In the genomic region with DNA sequence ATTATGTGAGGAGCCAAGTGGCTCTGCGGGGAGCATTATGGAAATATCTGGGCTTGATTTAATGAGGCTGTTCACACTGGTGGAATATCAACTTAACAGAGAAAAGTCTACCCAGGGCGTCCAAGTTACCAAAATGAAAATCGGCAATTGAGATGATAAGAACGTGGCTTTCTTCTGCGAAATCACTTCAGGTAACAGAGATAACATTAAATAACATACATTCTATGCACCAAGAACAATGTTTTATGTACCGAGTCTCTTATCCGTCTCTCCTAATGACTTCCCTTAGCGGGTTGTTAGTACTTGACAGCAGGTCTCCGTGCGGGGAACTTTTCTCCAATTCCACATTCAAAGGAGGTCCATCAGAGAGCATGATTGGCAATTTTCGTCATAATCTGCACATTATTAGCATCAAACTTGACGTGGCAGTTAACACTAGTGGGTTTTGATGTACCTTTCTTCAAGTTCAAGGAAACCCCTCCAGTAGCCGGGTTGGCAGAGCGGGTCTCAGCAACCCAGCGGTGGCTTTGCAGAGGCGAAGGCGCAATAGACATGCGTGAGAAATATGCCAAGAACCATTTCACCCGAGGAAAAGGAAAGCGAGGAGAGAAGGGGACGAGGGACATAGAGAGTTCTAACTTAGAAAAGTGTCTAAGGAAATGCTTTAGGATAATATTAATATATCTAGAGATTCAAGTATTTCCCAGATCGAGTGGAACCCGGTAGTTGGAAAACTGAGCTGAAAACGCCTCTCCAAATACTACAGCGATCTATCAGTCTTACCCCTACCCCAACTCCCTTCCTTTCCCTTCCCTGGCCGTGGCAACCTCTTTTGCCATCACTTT, we compare ENCODE assay signal across 13 cellular contexts. TPM values are rescaled to one million over a fixed set of nuclear protein-coding genes. Genes with fewer than 3 reads are reported as not detected.
DNase-seq lines count a peak whose midpoint lies in the region; ATAC-seq and TF ChIP-seq lines count a peak whose summit lies in the region.
"Had no signal": no experiment of that assay in that cellular context is flagged by ENCODE, and none has a peak within 500 bp of the region (broad histone marks: within the 10 kb centered on the region; RNA-seq: fewer than 3 reads in every experiment).

No MANE protein-coding gene starts in this region.

- POLR2A ChIA-PET in Caco-2 (lab: Charles Lee) = no interaction called here
- POLR2A ChIA-PET in activated naive CD8-positive, alpha-beta T cell treated with anti-CD3 and anti-CD28 coated beads, Interleukin-2, amount 10 ng/mL, durations not matched to agents 7 days and 5 days (lab: Charles Lee) = no interaction called here

- H3K14ac ChIP-seq in H9 (ENCODE audit: insufficient read depth, low read length) = no peak overlapping the region

- H3K9me3 Mint-ChIP-seq in Caco-2 (ENCODE audit: unreplicated experiment) (no peaks in the 10 kb centered on the region), H9 (peaks cover 5 to 6% of the 10 kb centered on the region in 2 experiments; a peak in 4 of 5 replicates)
- peaks cover 11% of the 10 kb centered on the region for H3K9me3 Mint-ChIP-seq in activated naive CD8-positive, alpha-beta T cell treated with anti-CD3 and anti-CD28 coated beads, Interleukin-2, amount 10 ng/mL, durations not matched to agents 7 days and 5 days
- H3K9me3 Mint-ChIP-seq in natural killer cell treated with Interleukin-12 subunit alpha and Interleukin-12 subunit beta and Interleukin-15 and Interleukin-18, amount 100 ng/mL, for 72 hours = no peaks in the 10 kb centered on the region

- no peak overlapping the region for H2AK5ac ChIP-seq in H9 (ENCODE audit: insufficient read length, low read length)

- H2BK20ac ChIP-seq in H9 (ENCODE audit: low read depth, low read length, poor library complexity, severe bottlenecking) = no peak overlapping the region

- H2BK5ac ChIP-seq in H9 (ENCODE audit: insufficient read length, low read length) = no peak overlapping the region

- H3K27me3 ChIP-seq in Caco-2 (replicated peaks; ENCODE audit: control insufficient read depth, insufficient read depth, low read length) (peaks cover 8% of the 10 kb centered on the region), H9 (ENCODE audit: insufficient read depth, low read length) (peaks cover 87% of the 10 kb centered on the region)
- peaks cover 78% of the 10 kb centered on the region for H3K27me3 ChIP-seq in effector memory CD4-positive, alpha-beta T cell (replicated peaks; ENCODE audit: control insufficient read depth, insufficient read depth, low read length, poor library complexity, severe bottlenecking)

- no peak overlapping the region for H2BK12ac ChIP-seq in H9 (ENCODE audit: insufficient read length, low read depth, low read length)

- H3K23me2 ChIP-seq in H9 (ENCODE audit: insufficient read length, low read depth, low read length, poor library complexity, severe bottlenecking) = peaks cover 7% of the 10 kb centered on the region

- no peak overlapping the region for H2BK120ac ChIP-seq in H9 (ENCODE audit: low read depth, low read length, poor library complexity, severe bottlenecking)

- no peak for ATAC-seq in activated naive CD8-positive, alpha-beta T cell treated with anti-CD3 and anti-CD28 coated beads, Interleukin-2, amount 10 ng/mL, durations not matched to agents 7 days and 5 days (ENCODE audit: low read depth)
- ATAC-seq in natural killer cell treated with Interleukin-12 subunit alpha and Interleukin-12 subunit beta and Interleukin-15 and Interleukin-18, amount 100 ng/mL, for 72 hours = no peak
- ATAC-seq in HG03439 (IDR thresholded peaks at IDR 0.05; ENCODE audit: unreplicated experiment) (no peak), GM18511 (IDR thresholded peaks at IDR 0.05; ENCODE audit: unreplicated experiment) (no peak)
- ATAC-seq: activated CD4-positive, CD25-positive, alpha-beta regulatory T cell treated with anti-CD3 and anti-CD28 coated beads, Interleukin-2, amount 50 U/mL, for 24 hours; left lobe of liver had no signal

- no peaks in the 10 kb centered on the region for H4K20me1 ChIP-seq in H9 (ENCODE audit: control insufficient read depth, insufficient read depth, insufficient read length)

- H3K79me1 ChIP-seq in H9 (ENCODE audit: insufficient read depth, low read depth, low read length, poor library complexity, severe bottlenecking) = no peaks in the 10 kb centered on the region

- H3K36me3 ChIP-seq in Caco-2 (ENCODE audit: control insufficient read depth, insufficient read depth, low read length) = no peaks in the 10 kb centered on the region
- no peaks in the 10 kb centered on the region for H3K36me3 ChIP-seq in effector memory CD4-positive, alpha-beta T cell (ENCODE audit: control insufficient read depth, insufficient read depth, low read length)
- H3K36me3 ChIP-seq: esophagus muscularis mucosa had no signal

- WGBS in H9 (ENCODE audit: extremely low coverage, insufficient read length, low lambda C conversion rate) = no CpG with 5 or more reads among the region's 26 CpGs

- H3T11ph ChIP-seq in H9 (ENCODE audit: low read length) = no peak overlapping the region

- no peaks in the 10 kb centered on the region for H3K79me2 ChIP-seq in H9 (ENCODE audit: insufficient read depth, low read length)

- H3K4ac ChIP-seq in H9 (ENCODE audit: low read depth, low read length) = no peak overlapping the region

- peaks cover 7% of the 10 kb centered on the region for H3K4me1 Mint-ChIP-seq in Caco-2 (ENCODE audit: low read depth, unreplicated experiment)
- peaks cover 23 to 38% of the 10 kb centered on the region in 2 experiments for H3K4me1 Mint-ChIP-seq in H9
- peaks cover 7% of the 10 kb centered on the region for H3K4me1 Mint-ChIP-seq in activated naive CD8-positive, alpha-beta T cell treated with anti-CD3 and anti-CD28 coated beads, Interleukin-2, amount 10 ng/mL, durations not matched to agents 7 days and 5 days
- peaks cover 5 to 8% of the 10 kb centered on the region in 2 donors for H3K4me1 Mint-ChIP-seq in natural killer cell treated with Interleukin-12 subunit alpha and Interleukin-12 subunit beta and Interleukin-15 and Interleukin-18, amount 100 ng/mL, for 72 hours (ENCODE audit: low read depth in 2 of 2)

- no peak for TF ChIP-seq CTCF in Caco-2 (IDR thresholded peaks at IDR 0.05; ENCODE audit: insufficient read depth in 1 of 2, low read depth in 1 of 2, low read length in 1 of 2, severe bottlenecking in 1 of 2, unreplicated experiment in 1 of 2)
- TF ChIP-seq CTCF in H9 (conservative IDR thresholded peaks at IDR 0.05) = no peak

- peaks cover 15% of the 10 kb centered on the region for H3K9me3 ChIP-seq in Caco-2
- no peaks in the 10 kb centered on the region for H3K9me3 ChIP-seq in H9 (ENCODE audit: control insufficient read depth, low read depth, low read length)
- H3K9me3 ChIP-seq in effector memory CD4-positive, alpha-beta T cell (ENCODE audit: control insufficient read depth, low read length) = peaks cover 16% of the 10 kb centered on the region

- H3K4me2 ChIP-seq in H9 (ENCODE audit: insufficient read depth, insufficient read length, low read length) = peak overlapping the region; percentile 83

- no TSS peak for BruUV-seq in Caco-2 (replicated peaks; lab: Mats Ljungman, UMichigan)

- intact Hi-C loops in Caco-2 (cut with micrococcal nuclease; ENCODE audit: unreplicated experiment) = no loop called here

- peak overlapping the region; percentile 85 for H3K4me3 Mint-ChIP-seq in Caco-2 (ENCODE audit: unreplicated experiment)
- peak overlapping the region; percentile 52 to 80 for H3K4me3 Mint-ChIP-seq in H9
- peak overlapping the region; percentile 53 for H3K4me3 Mint-ChIP-seq in activated naive CD8-positive, alpha-beta T cell treated with anti-CD3 and anti-CD28 coated beads, Interleukin-2, amount 10 ng/mL, durations not matched to agents 7 days and 5 days
- peak overlapping the region; percentile 65 for H3K4me3 Mint-ChIP-seq in natural killer cell treated with Interleukin-12 subunit alpha and Interleukin-12 subunit beta and Interleukin-15 and Interleukin-18, amount 100 ng/mL, for 72 hours

- H3K27ac Mint-ChIP-seq in Caco-2 (ENCODE audit: unreplicated experiment) = no peak overlapping the region
- no peak overlapping the region for H3K27ac Mint-ChIP-seq in H9
- peak overlapping the region; percentile 63 for H3K27ac Mint-ChIP-seq in activated naive CD8-positive, alpha-beta T cell treated with anti-CD3 and anti-CD28 coated beads, Interleukin-2, amount 10 ng/mL, durations not matched to agents 7 days and 5 days
- peak overlapping the region; percentile 51 to 77 for H3K27ac Mint-ChIP-seq in natural killer cell treated with Interleukin-12 subunit alpha and Interleukin-12 subunit beta and Interleukin-15 and Interleukin-18, amount 100 ng/mL, for 72 hours

- no peak overlapping the region for H3K4me3 ChIP-seq in Caco-2 (ENCODE audit: low read depth, low read length)
- no peak overlapping the region for H3K4me3 ChIP-seq in effector memory CD4-positive, alpha-beta T cell (ENCODE audit: insufficient read depth, low read depth, low read length, poor library complexity, severe bottlenecking)

- H3K18ac ChIP-seq in H9 (ENCODE audit: insufficient read length, low read depth, low read length) = no peak overlapping the region

- CTCF ChIA-PET in Caco-2 (lab: Charles Lee) = interaction anchor here (1.0 to 1.3 kb wide), 2 partner anchors 17 to 389 kb away, joined by 3 to 6 read pairs; no protein-coding TSS in a partner anchor

- H3K27ac ChIP-seq in H9 (ENCODE audit: insufficient read length, low read depth, low read length) = no peak overlapping the region
- H3K27ac ChIP-seq in effector memory CD4-positive, alpha-beta T cell (ENCODE audit: insufficient read depth, low read length, poor library complexity, severe bottlenecking) = no peak overlapping the region
- H3K27ac ChIP-seq: esophagus muscularis mucosa had no signal

- peaks cover 3% of the 10 kb centered on the region; the same call in 1 of the 2 replicates for H3K4me1 ChIP-seq in Caco-2
- no peaks in the 10 kb centered on the region for H3K4me1 ChIP-seq in H9 (ENCODE audit: insufficient read depth, low read length)
- H3K4me1 ChIP-seq in effector memory CD4-positive, alpha-beta T cell (ENCODE audit: control insufficient read depth, insufficient read depth, low read length, poor library complexity, severe bottlenecking) = peaks cover 5% of the 10 kb centered on the region

- no peak overlapping the region for H4K91ac ChIP-seq in H9 (ENCODE audit: insufficient read length, low read depth, low read length)

- no peak overlapping the region for H3K9ac ChIP-seq in H9 (ENCODE audit: extremely low read depth, insufficient read length, low read length)

- no peak overlapping the region for H2BK15ac ChIP-seq in H9 (ENCODE audit: low read depth, low read length)

- no peak overlapping the region for H4K5ac ChIP-seq in H9 (ENCODE audit: insufficient read length, low read depth, low read length)

- no peak overlapping the region for H2AFZ ChIP-seq in H9 (ENCODE audit: low read length)

- H3K27me3 Mint-ChIP-seq in Caco-2 (ENCODE audit: insufficient read depth, unreplicated experiment) (peaks cover 48% of the 10 kb centered on the region), H9 (ENCODE audit: low read depth) (peaks cover 96% of the 10 kb centered on the region)
- H3K27me3 Mint-ChIP-seq in activated naive CD8-positive, alpha-beta T cell treated with anti-CD3 and anti-CD28 coated beads, Interleukin-2, amount 10 ng/mL, durations not matched to agents 7 days and 5 days = peaks cover 81% of the 10 kb centered on the region
- peaks cover 42 to 71% of the 10 kb centered on the region in 2 donors for H3K27me3 Mint-ChIP-seq in natural killer cell treated with Interleukin-12 subunit alpha and Interleukin-12 subunit beta and Interleukin-15 and Interleukin-18, amount 100 ng/mL, for 72 hours

- H3K56ac ChIP-seq in H9 (ENCODE audit: insufficient read length, low read depth, low read length) = no peak overlapping the region

- no peak overlapping the region for H3K23ac ChIP-seq in H9 (ENCODE audit: insufficient read length, low read depth, low read length)

- DNase-seq in Caco-2 (no peak), H9 (no peak)
- no peak for DNase-seq in activated naive CD8-positive, alpha-beta T cell treated with anti-CD3 and anti-CD28 coated beads, Interleukin-2, amount 10 ng/mL, durations not matched to agents 7 days and 5 days
- no peak for DNase-seq in natural killer cell treated with Interleukin-12 subunit alpha and Interleukin-12 subunit beta and Interleukin-15 and Interleukin-18, amount 100 ng/mL, for 72 hours (ENCODE audit: low spot score)
- DNase-seq in effector memory CD4-positive, alpha-beta T cell = no peak
- DNase-seq: NCI-H1092 treated with DMSO at 0.1 percent for 48 hours had no signal

- H3K36me3 Mint-ChIP-seq in Caco-2 (ENCODE audit: insufficient read depth, unreplicated experiment) (peaks cover 2% of the 10 kb centered on the region), H9 (ENCODE audit: insufficient read depth in 1 of 3, low read depth in 3 of 3) (no peaks in the 10 kb centered on the region)
- peaks cover 8% of the 10 kb centered on the region for H3K36me3 Mint-ChIP-seq in activated naive CD8-positive, alpha-beta T cell treated with anti-CD3 and anti-CD28 coated beads, Interleukin-2, amount 10 ng/mL, durations not matched to agents 7 days and 5 days
- H3K36me3 Mint-ChIP-seq in natural killer cell treated with Interleukin-12 subunit alpha and Interleukin-12 subunit beta and Interleukin-15 and Interleukin-18, amount 100 ng/mL, for 72 hours = peaks cover 39% of the 10 kb centered on the region

- no peak overlapping the region for H4K8ac ChIP-seq in H9 (replicated peaks; ENCODE audit: insufficient read length, low read depth, low read length)

RNA-seq across cellular contexts. Expression of gene EVX2, which starts 5.1 kb away (rescaled TPM):
- total RNA-seq in Caco-2 (2022) = 0.07 TPM in 1 of 2 replicates, not detected in the other
- not detected in 2 replicates for total RNA-seq in H9 (2021)
- not detected for total RNA-seq in activated naive CD8-positive, alpha-beta T cell treated with anti-CD3 and anti-CD28 coated beads, Interleukin-2, amount 10 ng/mL, durations not matched to agents 7 days and 5 days
- total RNA-seq in natural killer cell treated with Interleukin-12 subunit alpha and Interleukin-12 subunit beta and Interleukin-15 and Interleukin-18, amount 100 ng/mL, for 72 hours = not detected
- total RNA-seq: G401, left lobe of liver, pulmonary artery endothelial cell had no signal

RNA-seq across cellular contexts. Expression of gene HOXD13, which starts 13.9 kb away (rescaled TPM):
- total RNA-seq in Caco-2 (2022) (not detected in 2 replicates), H9 (2021) (not detected in 2 replicates)
- not detected for total RNA-seq in activated naive CD8-positive, alpha-beta T cell treated with anti-CD3 and anti-CD28 coated beads, Interleukin-2, amount 10 ng/mL, durations not matched to agents 7 days and 5 days
- not detected for total RNA-seq in natural killer cell treated with Interleukin-12 subunit alpha and Interleukin-12 subunit beta and Interleukin-15 and Interleukin-18, amount 100 ng/mL, for 72 hours
- total RNA-seq: esophagus muscularis mucosa, G401, left lobe of liver, pulmonary artery endothelial cell had no signal

RNA-seq across cellular contexts. Expression of gene HOXD12, which starts 20.9 kb away (rescaled TPM):
- total RNA-seq in Caco-2 (2022) = not detected in 2 replicates
- not detected in 2 replicates for total RNA-seq in H9 (2021)
- total RNA-seq in activated naive CD8-positive, alpha-beta T cell treated with anti-CD3 and anti-CD28 coated beads, Interleukin-2, amount 10 ng/mL, durations not matched to agents 7 days and 5 days = not detected
- not detected for total RNA-seq in natural killer cell treated with Interleukin-12 subunit alpha and Interleukin-12 subunit beta and Interleukin-15 and Interleukin-18, amount 100 ng/mL, for 72 hours
- total RNA-seq: esophagus muscularis mucosa, G401, left lobe of liver, pulmonary artery endothelial cell had no signal

RNA-seq across cellular contexts. Expression of gene HOXD11, which starts 28.4 kb away (rescaled TPM):
- total RNA-seq in Caco-2 (2022) (not detected in 2 replicates), H9 (2021) (not detected in 2 replicates)
- not detected for total RNA-seq in activated naive CD8-positive, alpha-beta T cell treated with anti-CD3 and anti-CD28 coated beads, Interleukin-2, amount 10 ng/mL, durations not matched to agents 7 days and 5 days
- not detected for total RNA-seq in natural killer cell treated with Interleukin-12 subunit alpha and Interleukin-12 subunit beta and Interleukin-15 and Interleukin-18, amount 100 ng/mL, for 72 hours
- total RNA-seq: esophagus muscularis mucosa, G401, left lobe of liver, pulmonary artery endothelial cell had no signal

RNA-seq across cellular contexts. Expression of gene HOXD10, which starts 37.9 kb away (rescaled TPM):
- total RNA-seq in Caco-2 (2022) (not detected in 2 replicates), H9 (2021) (not detected in 2 replicates)
- not detected for total RNA-seq in activated naive CD8-positive, alpha-beta T cell treated with anti-CD3 and anti-CD28 coated beads, Interleukin-2, amount 10 ng/mL, durations not matched to agents 7 days and 5 days
- total RNA-seq in natural killer cell treated with Interleukin-12 subunit alpha and Interleukin-12 subunit beta and Interleukin-15 and Interleukin-18, amount 100 ng/mL, for 72 hours = not detected
- total RNA-seq: G401, left lobe of liver, pulmonary artery endothelial cell had no signal

Comparison
In these comparisons a context has a peak if more than half of its experiments do, and no peak if none do; other contexts are left out.
1. H3K27ac Mint-ChIP-seq: peak in activated naive CD8-positive, alpha-beta T cell treated with anti-CD3 and anti-CD28 coated beads, Interleukin-2, amount 10 ng/mL, durations not matched to agents 7 days and 5 days (single experiment) and natural killer cell treated with Interleukin-12 subunit alpha and Interleukin-12 subunit beta and Interleukin-15 and Interleukin-18, amount 100 ng/mL, for 72 hours (2 of 2); none in Caco-2 (single experiment) and H9 (0 of 3).
2. Peak in every context shown above with its lines, with median percentiles within 50 percentile points of each other: H3K4me3 Mint-ChIP-seq.